ENCODE assay signal across 27 cellular contexts in the genomic region with DNA sequence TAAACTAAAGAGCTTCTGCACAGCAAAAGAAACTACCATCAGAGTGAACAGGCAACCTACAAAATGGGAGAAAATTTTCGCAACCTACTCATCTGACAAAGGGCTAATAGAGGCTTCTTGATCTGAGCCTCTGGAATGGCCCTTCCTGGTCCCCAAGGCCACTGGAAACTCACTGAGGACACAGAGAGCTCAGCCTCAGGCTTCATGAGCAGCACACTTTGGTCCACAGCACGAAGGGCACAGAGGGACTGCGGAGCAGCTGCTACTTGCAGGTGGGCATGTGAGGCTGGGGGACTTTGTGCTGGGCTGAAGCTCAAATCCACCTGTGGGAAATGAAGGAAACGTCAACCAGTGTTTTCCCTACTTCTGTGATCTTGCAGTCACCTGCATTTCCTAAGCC. TPM values are rescaled to one million over a fixed set of nuclear protein-coding genes. Genes with fewer than 3 reads are reported as not detected.
"Had no signal": no experiment of that assay in that cellular context is flagged by ENCODE, and none has a peak within 500 bp of the region (broad histone marks: within the 10 kb centered on the region; RNA-seq: fewer than 3 reads in every experiment).

No MANE protein-coding gene starts in this region.

- H3K27ac ChIP-seq: stomach, suprapubic skin, testis, thoracic aorta, thyroid gland, tibial artery, tibial nerve, transverse colon, upper lobe of left lung, upper lobe of right lung, uterus, vagina had no signal

- H3K4me1 ChIP-seq: stomach, suprapubic skin, testis, thyroid gland, tibial artery, tibial nerve, transverse colon, upper lobe of left lung, upper lobe of right lung, uterus, vagina had no signal

- ATAC-seq: stimulated activated effector memory CD8-positive, alpha-beta T cell treated with anti-CD3 and anti-CD28 coated beads, Interleukin-12 subunit alpha, Interleukin-12 subunit beta, amount 100 ng/mL, for 72 hours; stimulated activated memory B cell treated with anti-CD40 and anti-IgM and Interleukin-4, amounts not matched to agents 10 μg/mL and 1 μg/mL and 100 μg/mL, for 72 hours; stimulated activated naive B cell treated with anti-CD40 and anti-IgM and Interleukin-4, amounts not matched to agents 10 μg/mL and 1 μg/mL and 100 μg/mL, for 72 hours; stimulated activated naive CD8-positive, alpha-beta T cell treated with anti-CD3 and anti-CD28 coated beads, Interleukin-15, amount 100 ng/mL, for 72 hours; stimulated activated naive CD8-positive, alpha-beta T cell treated with anti-CD3 and anti-CD28 coated beads, Interleukin-15, Interleukin-2, amounts not matched to agents 100 U/mL and 50 U/mL, for 24 hours; upper lobe of right lung had no signal

- H3K9me3 ChIP-seq: stomach, suprapubic skin, testis, thoracic aorta, thyroid gland, tibial artery, tibial nerve, transverse colon, upper lobe of left lung, upper lobe of right lung, uterus, vagina had no signal

- H3K4me3 ChIP-seq: stomach, suprapubic skin, testis, thoracic aorta, thyroid gland, tibial artery, tibial nerve, transverse colon, upper lobe of left lung, upper lobe of right lung, uterus, vagina had no signal

- H3K27me3 ChIP-seq: stomach, suprapubic skin, testis, thyroid gland, tibial artery, tibial nerve, transverse colon, upper lobe of left lung, upper lobe of right lung, uterus, vagina had no signal

- FAIRE-seq: urothelium cell line had no signal

- H3K36me3 ChIP-seq: stomach, suprapubic skin, thoracic aorta, thyroid gland, tibial artery, tibial nerve, transverse colon, upper lobe of left lung, upper lobe of right lung, uterus, vagina had no signal

- DNase-seq: stimulated activated CD4-positive, alpha-beta T cell treated with anti-CD3 and anti-CD28 coated beads, Interleukin-2, amount 100 ng/mL, for 48 hours; stimulated activated CD4-positive, alpha-beta T cell treated with anti-CD3 and anti-CD28 coated beads, Interleukin-4, amount 100 ng/mL, for 1 hour; stimulated activated CD4-positive, alpha-beta T cell treated with anti-CD3 and anti-CD28 coated beads, Interleukin-4, amount 100 ng/mL, for 24 hours; stimulated activated CD4-positive, alpha-beta T cell treated with anti-CD3 and anti-CD28 coated beads, Interleukin-4, amount 100 ng/mL, for 4 hours; stimulated activated CD8-positive, alpha-beta memory T cell treated with anti-CD3 and anti-CD28 coated beads, Interleukin-4, amount 100 ng/mL, for 48 hours; stimulated activated naive B cell treated with anti-CD40 and anti-IgM and Interleukin-4, amounts not matched to agents 10 μg/mL and 1 μg/mL and 100 μg/mL, for 72 hours; stimulated activated naive CD4-positive, alpha-beta T cell; stimulated activated naive CD4-positive, alpha-beta T cell treated with Interleukin-2 at 50 U/mL for 16 hours; stimulated activated naive CD8-positive, alpha-beta T cell treated with anti-CD3 and anti-CD28 coated beads, Interleukin-15, amount 100 ng/mL, for 72 hours; stimulated activated naive CD8-positive, alpha-beta T cell treated with anti-CD3 and anti-CD28 coated beads, Interleukin-15, Interleukin-2, amounts not matched to agents 100 U/mL and 50 U/mL, for 24 hours; stomach; substantia nigra; testis; thyroid gland; tibial artery; transverse colon; trophoblast cell; upper lobe of left lung; upper lobe of right lung; uterus had no signal

RNA-seq across cellular contexts. Expression of a gene that starts 27.4 kb away (rescaled TPM):
- total RNA-seq: stomach, thoracic aorta, thyroid gland, transverse colon, vagina had no signal
